19 cellular contexts compared by ENCODE assay signal in the genomic region with DNA sequence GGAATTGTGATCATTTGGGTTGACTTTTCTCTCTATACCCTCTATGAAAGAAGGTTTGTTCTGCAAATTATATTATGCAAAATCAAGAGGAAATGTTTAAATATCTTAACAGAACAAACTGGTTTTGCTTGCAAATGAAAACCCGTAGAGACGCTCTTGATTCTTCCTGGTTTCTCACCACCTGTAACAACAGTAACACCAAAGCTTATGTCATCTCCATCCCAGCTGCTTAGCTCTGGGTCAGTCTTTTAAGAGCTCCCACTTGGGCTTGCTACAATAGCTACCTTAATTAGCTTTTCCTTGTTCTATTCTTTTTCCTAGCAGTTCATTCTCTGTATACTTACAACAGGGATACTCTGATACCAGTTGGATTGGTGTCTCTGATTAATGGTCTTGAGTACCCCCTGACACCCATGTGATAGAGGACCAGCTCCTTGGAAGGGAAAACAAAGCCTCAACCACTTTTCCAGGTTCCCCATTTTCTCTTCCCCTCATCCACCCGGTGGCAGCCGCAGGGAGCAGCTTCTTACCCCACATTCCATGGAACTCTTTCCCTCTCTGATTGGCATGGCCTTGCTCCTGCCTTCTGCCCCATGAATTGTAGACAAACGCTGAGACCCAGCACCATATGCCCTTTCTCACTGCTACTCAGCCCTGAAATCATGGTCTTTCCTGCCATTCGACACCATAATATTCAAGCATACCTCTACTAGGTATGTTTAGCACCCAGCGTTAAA. TPM values are rescaled to one million over a fixed set of nuclear protein-coding genes. Genes with fewer than 3 reads are reported as not detected.
DNase-seq lines count a peak whose midpoint lies in the region; ATAC-seq and TF ChIP-seq lines count a peak whose summit lies in the region.
"Had no signal": no experiment of that assay in that cellular context is flagged by ENCODE, and none has a peak within 500 bp of the region (broad histone marks: within the 10 kb centered on the region; RNA-seq: fewer than 3 reads in every experiment).

No MANE protein-coding gene starts in this region.

- H3K9me3 ChIP-seq in right cardiac atrium (ENCODE audit: control insufficient read depth, low read length) (no peaks in the 10 kb centered on the region), SK-N-SH (no peaks in the 10 kb centered on the region), OCI-LY7 (ENCODE audit: low read length) (no peaks in the 10 kb centered on the region)
- H3K9me3 ChIP-seq: esophagus muscularis mucosa, SJSA1, tibial artery had no signal

- no peaks in the 10 kb centered on the region for H4K20me1 ChIP-seq in SK-N-SH (ENCODE audit: insufficient read depth)
- H4K20me1 ChIP-seq in OCI-LY7 (ENCODE audit: insufficient read depth, low read length): no peaks in the 10 kb centered on the region

- H3K4me3 ChIP-seq in HL-60 (replicated peaks; ENCODE audit: insufficient read depth, low read length) (no peak overlapping the region), right cardiac atrium (ENCODE audit: low read length) (no peak overlapping the region), SK-N-SH (ENCODE audit: low read depth in 2 of 2, low read length in 1 of 2) (no peak overlapping the region), OCI-LY7 (ENCODE audit: low read depth, low read length, poor library complexity, severe bottlenecking) (no peak overlapping the region)
- H3K4me3 ChIP-seq: esophagus muscularis mucosa, GM12878, SJSA1, tibial artery had no signal

- H3K9me2 ChIP-seq in SK-N-SH (no peaks in the 10 kb centered on the region), OCI-LY7 (ENCODE audit: insufficient read depth, low read length) (no peaks in the 10 kb centered on the region)

- H3K36me3 ChIP-seq in SK-N-SH (replicated peaks in 1 of 2; ENCODE audit: control insufficient read depth in 1 of 2, insufficient read depth in 2 of 2, low read length in 1 of 2) (no peaks in the 10 kb centered on the region), OCI-LY7 (ENCODE audit: insufficient read depth, low read length) (no peaks in the 10 kb centered on the region)
- H3K36me3 ChIP-seq: esophagus muscularis mucosa, SJSA1, tibial artery had no signal

- CTCF ChIA-PET in SK-N-SH (lab: Yijun Ruan, JAX): interaction anchor here (1.1 to 2.1 kb wide), 3 partner anchors 12 to 35 kb away, joined by 3 to 6 read pairs (median 5); no protein-coding TSS in a partner anchor
- CTCF ChIA-PET in OCI-LY7 (lab: Charles Lee; ENCODE audit: unreplicated experiment): no interaction called here

- TF ChIP-seq EP300 in SK-N-SH (IDR thresholded peaks at IDR 0.05; ENCODE audit: borderline replicate concordance in 1 of 2, low read depth in 1 of 2, low read length in 1 of 2): no peak

- H2AFZ ChIP-seq in SK-N-SH (ENCODE audit: low read depth) (no peak overlapping the region), OCI-LY7 (ENCODE audit: low read length) (no peak overlapping the region)

- H3K4me1 ChIP-seq in right cardiac atrium (ENCODE audit: control insufficient read depth, insufficient read depth, low read length) (peaks cover 7% of the 10 kb centered on the region), SK-N-SH (ENCODE audit: control insufficient read depth in 1 of 2, insufficient read depth in 2 of 2, low read depth in 1 of 2, low read length in 1 of 2) (no peaks in the 10 kb centered on the region; a peak in 1 of 4 replicates), OCI-LY7 (ENCODE audit: insufficient read depth, low read length, poor library complexity, severe bottlenecking) (no peaks in the 10 kb centered on the region)
- H3K4me1 ChIP-seq: SJSA1 had no signal

- POLR2A ChIA-PET in SK-N-SH (lab: Yijun Ruan, JAX) (no interaction called here), OCI-LY7 (lab: Charles Lee) (no interaction called here)

- H3K9ac ChIP-seq in SK-N-SH: no peak overlapping the region

- H3K4me2 ChIP-seq in SK-N-SH: no peak overlapping the region
- no peak overlapping the region for H3K4me2 ChIP-seq in OCI-LY7 (ENCODE audit: low read length)

- no TSS peak for BruUV-seq in OCI-LY7 (replicated peaks; lab: Mats Ljungman, UMichigan)

- no peak for TF ChIP-seq CTCF in HL-60 (IDR thresholded peaks at IDR 0.05; ENCODE audit: insufficient read depth, low read length)
- TF ChIP-seq CTCF in SK-N-SH (IDR thresholded peaks at IDR 0.05): no peak
- TF ChIP-seq CTCF in OCI-LY7 (conservative IDR thresholded peaks at IDR 0.05; ENCODE audit: low read length): no peak

- H3K27ac ChIP-seq in HL-60 (replicated peaks) (peak overlapping the region; percentile 53), right cardiac atrium (ENCODE audit: low read length) (peak overlapping the region; percentile 43), SK-N-SH (ENCODE audit: low read depth in 2 of 2, low read length in 1 of 2) (no peak overlapping the region), OCI-LY7 (ENCODE audit: low read depth, low read length, poor library complexity, severe bottlenecking) (no peak overlapping the region)
- H3K27ac ChIP-seq: SJSA1, tibial artery had no signal

- ATAC-seq in right cardiac atrium (no peak), GM21723 (IDR thresholded peaks at IDR 0.05; ENCODE audit: unreplicated experiment) (no peak)
- ATAC-seq: GM12878; stimulated activated naive CD8-positive, alpha-beta T cell treated with anti-CD3 and anti-CD28 coated beads, Interleukin-15, amount 100 ng/mL, for 72 hours had no signal

- DNase-seq in DMS53 treated with DMSO at 0.1 percent for 48 hours (lab: John Stamatoyannopoulos, UW; ENCODE audit: unreplicated experiment) (peak; percentile 5), HL-60 (ENCODE audit: low read depth in 1 of 2, low spot score in 1 of 2) (peak in 1 of 2 experiments; percentile 60), NCI-H526 (lab: John Stamatoyannopoulos, UW) (peak; percentile 89 to 92), right cardiac atrium (no peak), SK-N-SH (no peak), NCI-H1105 treated with DMSO at 0.1 percent for 48 hours (lab: John Stamatoyannopoulos, UW) (no peak), OCI-LY7 (ENCODE audit: low spot score) (no peak)
- DNase-seq: activated CD4-positive, alpha-beta T cell treated with anti-CD3 and anti-CD28 coated beads, Interleukin-2, amount 50 U/mL, for 1 hour; CD4-positive, CD25-positive, alpha-beta regulatory T cell; DMS79; KG1; mesenchymal stem cell; NCI-H2029; stimulated activated naive CD8-positive, alpha-beta T cell treated with anti-CD3 and anti-CD28 coated beads, Interleukin-15, amount 100 ng/mL, for 72 hours; tibial artery had no signal

- TF ChIP-seq RAD21 in SK-N-SH (IDR thresholded peaks at IDR 0.05; ENCODE audit: low read length): no peak

- WGBS in right cardiac atrium: 79% methylated on average over 7 of the region's 7 CpGs
- 73% methylated on average over 7 of the region's 7 CpGs for WGBS in SK-N-SH (ENCODE audit: low lambda C conversion rate)

- H3K27me3 ChIP-seq in HL-60 (ENCODE audit: insufficient read depth, poor library complexity, severe bottlenecking): no peaks in the 10 kb centered on the region
- no peaks in the 10 kb centered on the region for H3K27me3 ChIP-seq in right cardiac atrium (ENCODE audit: control insufficient read depth, insufficient read depth)
- no peaks in the 10 kb centered on the region for H3K27me3 ChIP-seq in SK-N-SH (ENCODE audit: insufficient read depth)
- H3K27me3 ChIP-seq: esophagus muscularis mucosa, SJSA1, tibial artery had no signal

- intact Hi-C loops in right cardiac atrium (cut with DNase I) (no loop called here), OCI-LY7 (cut with micrococcal nuclease; ENCODE audit: unreplicated experiment) (no loop called here)

- no peaks in the 10 kb centered on the region for H3F3A ChIP-seq in SK-N-SH (replicated peaks; ENCODE audit: insufficient read depth)

- no peaks in the 10 kb centered on the region for H3K79me2 ChIP-seq in SK-N-SH (ENCODE audit: insufficient read depth)
- no peaks in the 10 kb centered on the region for H3K79me2 ChIP-seq in OCI-LY7 (ENCODE audit: insufficient read depth, low read depth, low read length)

TF ChIP-seq in SK-N-SH, 30 proteins besides CTCF, POLR2A, EP300 and RAD21:
- TF ChIP-seq JUND (IDR thresholded peaks at IDR 0.05) (no peak), MXI1 (IDR thresholded peaks at IDR 0.05; ENCODE audit: low read depth, low read length) (no peak), RXRA (IDR thresholded peaks at IDR 0.05; ENCODE audit: borderline replicate concordance, low read depth) (no peak), NRF1 (IDR thresholded peaks at IDR 0.05; ENCODE audit: low read depth, low read length) (no peak), TCF12 (IDR thresholded peaks at IDR 0.05) (no peak), RFX5 (IDR thresholded peaks at IDR 0.05; ENCODE audit: low read length) (no peak), MAX (IDR thresholded peaks at IDR 0.05; ENCODE audit: low read depth) (no peak), FOXJ3 (CRISPR knock-in tag; IDR thresholded peaks at IDR 0.05) (no peak), SIN3A (IDR thresholded peaks at IDR 0.05; ENCODE audit: borderline replicate concordance, low read depth, low read length) (no peak)

RNA-seq across cellular contexts. Expression of gene TMEM182, which starts 27.7 kb away (rescaled TPM):
- total RNA-seq in right cardiac atrium: 100 to 1,000 TPM; 106 to 206 (median 182) TPM
- polyA plus RNA-seq in right cardiac atrium: 92.7 TPM
- 1.7 and 3.4 TPM in 2 replicates for polyA plus RNA-seq in SK-N-SH (2012; rRNA removed)
- 3.2 and 3.4 TPM in 2 replicates for polyA plus RNA-seq in SK-N-SH (2012; cell fraction: cytosol; rRNA removed)
- polyA plus RNA-seq in SK-N-SH (2012; cell fraction: nucleus; rRNA removed): 0.28 and 1.4 TPM in 2 replicates
- total RNA-seq in OCI-LY7 (2014; rRNA removed; shearing (Covaris generic)): 2.1 and 7.2 TPM in 2 replicates
- total RNA-seq in OCI-LY7 (2022): 3.2 and 3.7 TPM in 2 replicates

Comparison
In these comparisons a context has a peak if more than half of its experiments do, and no peak if none do; other contexts are left out.
1. DNase-seq: peak in DMS53 treated with DMSO at 0.1 percent for 48 hours (single experiment) and NCI-H526 (2 of 2); none in right cardiac atrium (0 of 3), SK-N-SH (single experiment), NCI-H1105 treated with DMSO at 0.1 percent for 48 hours (single experiment) and OCI-LY7 (single experiment).
2. H3K27ac ChIP-seq: peak in HL-60 (single experiment) and right cardiac atrium (single experiment); none in SK-N-SH (0 of 2) and OCI-LY7 (single experiment).
3. RNA of gene TMEM182, which starts 27.7 kb away (total RNA-seq): 106 to 206 TPM in right cardiac atrium; 2.1 to 7.2 TPM in OCI-LY7; every median in the first group is over 10 times any median in the second.